Comparison of ENCODE assay signal across 15 cellular contexts in genomic region chr3:25768851-25769250, GRCh38. TPM values are rescaled to one million over a fixed set of nuclear protein-coding genes. Genes with fewer than 3 reads are reported as not detected.
DNase-seq lines count a peak whose midpoint lies in the region; ATAC-seq, FAIRE-seq and TF ChIP-seq lines count a peak whose summit lies in the region.
"Had no signal": no experiment of that assay in that cellular context is flagged by ENCODE, and none has a peak within 500 bp of the region (broad histone marks: within the 10 kb centered on the region; RNA-seq: fewer than 3 reads in every experiment).

No MANE protein-coding gene starts in this region.

- peaks cover 15% of the 10 kb centered on the region for H3F3A ChIP-seq in MM.1S (ENCODE audit: insufficient read depth, low read length)

- H4K20me1 ChIP-seq in MM.1S (ENCODE audit: insufficient read depth, low read length): no peaks in the 10 kb centered on the region

- H3K27ac ChIP-seq in MM.1S (ENCODE audit: low read length): peak overlapping the region; percentile 43; the same call in 1 of the 2 replicates
- H3K27ac ChIP-seq: BLaER1 had no signal

- no peak overlapping the region for H3K4me3 ChIP-seq in MM.1S (ENCODE audit: low read length)
- H3K4me3 ChIP-seq: BLaER1 had no signal

- peak; percentile 84 for FAIRE-seq in GM18507 (lab: Jason Lieb, UNC)

- ATAC-seq in HG02973 (IDR thresholded peaks at IDR 0.05; ENCODE audit: unreplicated experiment): peak; percentile 98
- ATAC-seq: activated CD4-positive, alpha-beta T cell treated with anti-CD3 and anti-CD28 coated beads for 36 hours; Right ventricle myocardium inferior had no signal

- peaks cover 91% of the 10 kb centered on the region for H3K79me2 ChIP-seq in MM.1S (ENCODE audit: low read length)

- H3K4me1 ChIP-seq in MM.1S (ENCODE audit: low read length): peaks cover 7% of the 10 kb centered on the region; the same call in 1 of the 2 replicates
- H3K4me1 ChIP-seq: BLaER1 had no signal

- no peaks in the 10 kb centered on the region for H3K9me3 ChIP-seq in MM.1S (replicated peaks; ENCODE audit: insufficient read depth, low read length)

- H3K9ac ChIP-seq in MM.1S (ENCODE audit: low read length): no peak overlapping the region
- H3K9ac ChIP-seq: BLaER1 had no signal

- TF ChIP-seq CTCF in GM20000 (IDR thresholded peaks at IDR 0.05; ENCODE audit: extremely low read depth, missing control alignments) (no peak), MM.1S (IDR thresholded peaks at IDR 0.05; ENCODE audit: low read length) (no peak)

- DNase-seq in GM18507 (ENCODE audit: extremely low spot score, insufficient read length, low read depth) (no peak), GM20000 (ENCODE audit: low spot score) (peak; percentile 19), MM.1S (peak; percentile 79), NCI-H1092 (lab: John Stamatoyannopoulos, UW) (no peak), NCI-H146 treated with DMSO at 0.1 percent for 48 hours (lab: John Stamatoyannopoulos, UW; ENCODE audit: unreplicated experiment) (no peak), A172 (ENCODE audit: low spot score) (no peak), occipital lobe (lab: John Stamatoyannopoulos, UW) (no peak)
- DNase-seq: activated CD4-positive, alpha-beta T cell treated with anti-CD3 and anti-CD28 coated beads for 36 hours; activated naive CD8-positive, alpha-beta T cell treated with anti-CD3 and anti-CD28 coated beads, Interleukin-2, amount 10 ng/mL, durations not matched to agents 7 days and 5 days; hypothalamus; IMR-90; retina had no signal

- peak overlapping the region; percentile 37; the same call in 1 of the 2 replicates for H3K4me2 ChIP-seq in MM.1S (ENCODE audit: low read depth, low read length)
- H3K4me2 ChIP-seq: BLaER1 had no signal

- no peak overlapping the region for H2AFZ ChIP-seq in MM.1S (ENCODE audit: low read length)

- H3K36me3 ChIP-seq in MM.1S (replicated peaks; ENCODE audit: insufficient read depth, low read length): peaks cover 8% of the 10 kb centered on the region

- H3K9me2 ChIP-seq in MM.1S (replicated peaks; ENCODE audit: insufficient read depth, low read length): no peaks in the 10 kb centered on the region

- H3K27me3 ChIP-seq in MM.1S (replicated peaks; ENCODE audit: insufficient read depth, low read length): no peaks in the 10 kb centered on the region
- H3K27me3 ChIP-seq: BLaER1 had no signal

RNA-seq across cellular contexts. Expression of gene NGLY1, which starts 14.4 kb away (rescaled TPM):
- total RNA-seq in A172 (2014; rRNA removed; shearing (Covaris generic)): 34.5 and 41.6 TPM in 2 replicates
- 34.0 TPM for total RNA-seq in occipital lobe

RNA-seq across cellular contexts. Expression of gene OXSM, which starts 21.0 kb away (rescaled TPM):
- total RNA-seq in A172 (2014; rRNA removed; shearing (Covaris generic)): 24.5 and 24.7 TPM in 2 replicates
- total RNA-seq in occipital lobe: 9.0 TPM

Comparison
In these comparisons a context has a peak if more than half of its experiments do, and no peak if none do; other contexts are left out.
1. DNase-seq: peak in GM20000 (single experiment) and MM.1S (single experiment); none in GM18507 (single experiment), NCI-H1092 (single experiment), NCI-H146 treated with DMSO at 0.1 percent for 48 hours (single experiment), A172 (single experiment) and occipital lobe (single experiment).